Comparison of ENCODE assay signal across 8 cellular contexts in the genomic region with DNA sequence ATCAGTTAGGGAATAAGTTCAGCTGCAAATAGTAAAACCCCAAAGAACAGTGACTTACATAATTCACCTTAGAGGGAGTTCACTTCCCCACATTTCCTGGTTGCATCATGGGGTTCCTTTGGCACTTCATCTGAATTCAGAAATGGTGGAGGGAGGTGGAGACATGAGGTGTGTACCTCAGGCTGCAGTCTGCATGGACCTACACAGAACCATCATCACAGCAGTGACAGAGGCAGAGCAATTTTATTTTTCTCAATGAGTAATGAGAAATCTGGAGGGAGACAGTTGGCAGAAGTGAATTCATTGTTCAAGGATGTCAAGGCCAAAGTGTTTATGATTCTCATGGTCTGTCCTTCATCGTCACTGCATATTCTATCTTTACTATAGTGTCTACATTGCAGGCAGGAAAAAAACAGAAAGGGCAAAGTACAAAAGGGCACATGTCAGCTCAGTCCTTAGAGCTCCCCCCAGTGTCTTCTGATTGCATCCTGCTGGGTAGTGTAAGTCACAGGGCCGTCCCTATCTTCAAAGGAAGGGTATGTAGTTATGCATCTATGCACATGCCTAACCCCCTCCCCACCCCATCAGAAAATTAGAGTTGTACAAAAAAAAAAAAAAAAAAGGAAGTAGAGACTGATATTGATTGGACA.
DNase-seq lines count a peak whose midpoint lies in the region; ATAC-seq and TF ChIP-seq lines count a peak whose summit lies in the region.

No MANE protein-coding gene starts in this region.

- no peaks in the 10 kb centered on the region for H3K27me3 ChIP-seq in heart right ventricle

- no peaks in the 10 kb centered on the region for H3K9me3 ChIP-seq in heart right ventricle

- ATAC-seq in GM21825 (IDR thresholded peaks at IDR 0.05; ENCODE audit: unreplicated experiment) = peak; percentile 78
- peak in 4 of 8 donors; percentile 42 to 55 (median 48) for ATAC-seq in heart right ventricle
- no peak for ATAC-seq in HG03097 (IDR thresholded peaks at IDR 0.05; ENCODE audit: low FRiP score, unreplicated experiment)

- no peak overlapping the region for H3K4me3 ChIP-seq in heart right ventricle

- no peaks in the 10 kb centered on the region for H3K4me1 ChIP-seq in heart right ventricle

- 34 to 45% methylated on average over 2 of the region's 2 CpGs for WGBS in heart right ventricle, 2 donors

- H3K27ac ChIP-seq in heart right ventricle = no peak overlapping the region

- DNase-seq in GM10248 (ENCODE audit: extremely low spot score) = peak; percentile 35
- DNase-seq in NCI-H82 (lab: John Stamatoyannopoulos, UW) = peak; percentile 25
- no peak for DNase-seq in heart right ventricle
- DNase-seq in NCI-H187 (lab: John Stamatoyannopoulos, UW) = no peak
- no peak for DNase-seq in DMS153 (lab: John Stamatoyannopoulos, UW)
- DNase-seq in activated gamma-delta T cell treated with Interleukin-2 at 50 U/mL for 16 hours = no peak

- POLR2A ChIA-PET in GM10248 (lab: Yijun Ruan, JAX) = no interaction called here

- CTCF ChIA-PET in GM10248 (lab: Yijun Ruan, JAX) = interaction anchor here (1.0 to 2.0 kb wide), 5 partner anchors 10 to 59 kb away, joined by 3 to 9 read pairs (median 3); no protein-coding TSS in a partner anchor

- H3K36me3 ChIP-seq in heart right ventricle = no peaks in the 10 kb centered on the region

- TF ChIP-seq CTCF in GM10248 (IDR thresholded peaks at IDR 0.05; ENCODE audit: control extremely low read depth, extremely low read depth, low read depth, missing control alignments) = peak; percentile 42
- TF ChIP-seq CTCF in heart right ventricle (IDR thresholded peaks at IDR 0.05) = peak in 7 of 9 donors; percentile 18 to 53 (median 37)

- intact Hi-C loops in heart right ventricle (cut with DNase I) = loop anchor here in 2 of 10 donors (5.0 kb wide), 2 partner anchors 43 to 53 kb away; no protein-coding TSS in a partner anchor

Comparison
In these comparisons a context has a peak if more than half of its experiments do, and no peak if none do; other contexts are left out.
1. DNase-seq: peak in GM10248 (single experiment) and NCI-H82 (single experiment); none in heart right ventricle (0 of 2), NCI-H187 (0 of 2), DMS153 (single experiment) and activated gamma-delta T cell treated with Interleukin-2 at 50 U/mL for 16 hours (single experiment).